Comparison of ENCODE assay signal across 1 cellular context in genomic region chr4:159219862-159220261, GRCh38.
TF ChIP-seq lines count a peak whose summit lies in the region.

No MANE protein-coding gene starts in this region.

TF ChIP-seq in WTC11, 78 proteins besides CTCF, POLR2A, EP300 and RAD21 (continued from another document):
- no peak for TF ChIP-seq AFF4 (CRISPR knock-in tag; IDR thresholded peaks at IDR 0.05; ENCODE audit: borderline replicate concordance)
